ENCODE assay signal across 10 cellular contexts in genomic region chr17:78774456-78774855, GRCh38. TPM values are rescaled to one million over a fixed set of nuclear protein-coding genes. Genes with fewer than 3 reads are reported as not detected.
DNase-seq lines count a peak whose midpoint lies in the region; ATAC-seq lines count a peak whose summit lies in the region.
"Had no signal": no experiment of that assay in that cellular context is flagged by ENCODE, and none has a peak within 500 bp of the region (broad histone marks: within the 10 kb centered on the region; RNA-seq: fewer than 3 reads in every experiment).

No MANE protein-coding gene starts in this region.

- no peaks in the 10 kb centered on the region for H3K9me3 Mint-ChIP-seq in activated CD4-positive, alpha-beta T cell treated with anti-CD3 and anti-CD28 coated beads, Interleukin-2, amount 10 ng/mL, durations not matched to agents 24 days and 14 days
- H3K9me3 Mint-ChIP-seq in activated CD4-positive, alpha-beta memory T cell treated with anti-CD3 and anti-CD28 coated beads, Interleukin-2, amount 10 ng/mL, durations not matched to agents 7 days and 5 days, result no peaks in the 10 kb centered on the region
- H3K9me3 Mint-ChIP-seq in immature natural killer cell, result no peaks in the 10 kb centered on the region

- DNase-seq in activated CD4-positive, alpha-beta T cell treated with anti-CD3 and anti-CD28 coated beads, Interleukin-2, amount 10 ng/mL, durations not matched to agents 24 days and 14 days, result peak; percentile 81
- no peak for DNase-seq in activated CD4-positive, alpha-beta T cell treated with anti-CD3 and anti-CD28 coated beads, Interleukin-2, amount 50 U/mL, for 1 hour
- DNase-seq in activated CD4-positive, alpha-beta memory T cell treated with anti-CD3 and anti-CD28 coated beads, Interleukin-2, amount 10 ng/mL, durations not matched to agents 7 days and 5 days, result no peak
- DNase-seq in immature natural killer cell (no peak), substantia nigra (lab: John Stamatoyannopoulos, UW) (no peak), retina (no peak)
- DNase-seq: brain microvascular endothelial cell, NCI-H1436 had no signal

- peaks cover 56% of the 10 kb centered on the region for H3K4me1 Mint-ChIP-seq in activated CD4-positive, alpha-beta T cell treated with anti-CD3 and anti-CD28 coated beads, Interleukin-2, amount 10 ng/mL, durations not matched to agents 24 days and 14 days
- peaks cover 60% of the 10 kb centered on the region for H3K4me1 Mint-ChIP-seq in activated CD4-positive, alpha-beta memory T cell treated with anti-CD3 and anti-CD28 coated beads, Interleukin-2, amount 10 ng/mL, durations not matched to agents 7 days and 5 days
- H3K4me1 Mint-ChIP-seq in immature natural killer cell, result peaks cover 75 to 78% of the 10 kb centered on the region in 2 donors

- H3K27ac ChIP-seq in substantia nigra (ENCODE audit: low read depth, low read length, poor library complexity, severe bottlenecking), result peak overlapping the region; percentile 40
- H3K27ac ChIP-seq: brain microvascular endothelial cell had no signal

- peak overlapping the region; percentile 98 for H3K27ac Mint-ChIP-seq in activated CD4-positive, alpha-beta T cell treated with anti-CD3 and anti-CD28 coated beads, Interleukin-2, amount 10 ng/mL, durations not matched to agents 24 days and 14 days
- H3K27ac Mint-ChIP-seq in activated CD4-positive, alpha-beta memory T cell treated with anti-CD3 and anti-CD28 coated beads, Interleukin-2, amount 10 ng/mL, durations not matched to agents 7 days and 5 days, result peak overlapping the region; percentile 96
- H3K27ac Mint-ChIP-seq in immature natural killer cell, result peak overlapping the region; percentile 94 to 99 (median 97)

- POLR2A ChIA-PET in activated CD4-positive, alpha-beta memory T cell treated with anti-CD3 and anti-CD28 coated beads, Interleukin-2, amount 10 ng/mL, durations not matched to agents 7 days and 5 days (lab: Charles Lee), result interaction anchor here (0.6 to 31.8 kb wide), 11 partner anchors 3 to 392 kb away, joined by 3 to 861 read pairs (median 6); partner anchors contain the start of gene CYTH1

- peak overlapping the region; percentile 89 for H3K4me3 Mint-ChIP-seq in activated CD4-positive, alpha-beta T cell treated with anti-CD3 and anti-CD28 coated beads, Interleukin-2, amount 10 ng/mL, durations not matched to agents 24 days and 14 days
- H3K4me3 Mint-ChIP-seq in activated CD4-positive, alpha-beta memory T cell treated with anti-CD3 and anti-CD28 coated beads, Interleukin-2, amount 10 ng/mL, durations not matched to agents 7 days and 5 days, result peak overlapping the region; percentile 78
- H3K4me3 Mint-ChIP-seq in immature natural killer cell, result peak overlapping the region; percentile 86 to 96 (median 87)

- ATAC-seq in HG02571 (IDR thresholded peaks at IDR 0.05; ENCODE audit: unreplicated experiment) (no peak), HG02852 (IDR thresholded peaks at IDR 0.05; ENCODE audit: unreplicated experiment) (no peak)

- CTCF ChIA-PET in activated CD4-positive, alpha-beta memory T cell treated with anti-CD3 and anti-CD28 coated beads, Interleukin-2, amount 10 ng/mL, durations not matched to agents 7 days and 5 days (lab: Charles Lee), result interaction anchor here (1.2 kb wide), 1 partner anchor 15 kb away, joined by 3 read pairs; no protein-coding TSS in a partner anchor

- H3K27me3 Mint-ChIP-seq in activated CD4-positive, alpha-beta T cell treated with anti-CD3 and anti-CD28 coated beads, Interleukin-2, amount 10 ng/mL, durations not matched to agents 24 days and 14 days, result no peaks in the 10 kb centered on the region
- H3K27me3 Mint-ChIP-seq in activated CD4-positive, alpha-beta memory T cell treated with anti-CD3 and anti-CD28 coated beads, Interleukin-2, amount 10 ng/mL, durations not matched to agents 7 days and 5 days, result no peaks in the 10 kb centered on the region
- H3K27me3 Mint-ChIP-seq in immature natural killer cell (ENCODE audit: low read depth in 3 of 3), result peaks cover 0 to 20% (median 11%) of the 10 kb centered on the region in 3 donors

- intact Hi-C loops in activated CD4-positive, alpha-beta T cell treated with anti-CD3 and anti-CD28 coated beads, Interleukin-2, amount 10 ng/mL, durations not matched to agents 24 days and 14 days (cut with micrococcal nuclease), result no loop called here

- H3K36me3 Mint-ChIP-seq in activated CD4-positive, alpha-beta T cell treated with anti-CD3 and anti-CD28 coated beads, Interleukin-2, amount 10 ng/mL, durations not matched to agents 24 days and 14 days (ENCODE audit: low read depth), result peaks cover 38% of the 10 kb centered on the region
- H3K36me3 Mint-ChIP-seq in activated CD4-positive, alpha-beta memory T cell treated with anti-CD3 and anti-CD28 coated beads, Interleukin-2, amount 10 ng/mL, durations not matched to agents 7 days and 5 days (ENCODE audit: low read depth), result peaks cover 55% of the 10 kb centered on the region
- H3K36me3 Mint-ChIP-seq in immature natural killer cell, result peaks cover 3 to 8% (median 5%) of the 10 kb centered on the region in 3 donors

RNA-seq across cellular contexts. Expression of gene CYTH1, which starts 7.6 kb away (rescaled TPM):
- total RNA-seq in activated CD4-positive, alpha-beta T cell treated with anti-CD3 and anti-CD28 coated beads, Interleukin-2, amount 10 ng/mL, durations not matched to agents 24 days and 14 days, result 126 and 131 TPM in 2 replicates
- 100 to 1,000 TPM; 288 to 309 TPM for total RNA-seq in activated CD4-positive, alpha-beta memory T cell treated with anti-CD3 and anti-CD28 coated beads, Interleukin-2, amount 10 ng/mL, durations not matched to agents 7 days and 5 days
- polyA plus RNA-seq in immature natural killer cell, result 100 to 1,000 TPM; 176 to 336 (median 233) TPM
